Comparison of ENCODE assay signal across 29 cellular contexts in the genomic region with DNA sequence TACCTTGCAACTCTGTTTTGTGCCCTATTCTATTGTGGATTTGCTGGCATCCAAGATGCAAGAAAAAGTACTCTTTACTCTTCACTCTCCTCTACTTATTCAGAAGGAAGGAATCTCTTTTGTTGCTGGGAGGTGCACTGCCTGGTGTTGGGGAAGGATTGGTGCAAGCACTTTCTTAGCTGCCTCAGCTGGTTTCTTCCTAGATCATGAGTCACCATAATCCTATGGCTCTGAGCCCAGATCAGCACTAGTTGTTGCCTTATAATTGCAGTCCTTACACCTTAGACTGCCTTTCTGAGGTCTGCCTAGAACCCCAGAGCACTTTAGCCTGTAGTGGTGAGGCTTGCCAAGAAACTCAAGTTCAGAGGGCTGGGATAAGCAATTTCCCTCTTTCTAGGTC. TPM values are rescaled to one million over a fixed set of nuclear protein-coding genes. Genes with fewer than 3 reads are reported as not detected.
DNase-seq lines count a peak whose midpoint lies in the region; ATAC-seq and TF ChIP-seq lines count a peak whose summit lies in the region.
"Had no signal": no experiment of that assay in that cellular context is flagged by ENCODE, and none has a peak within 500 bp of the region (broad histone marks: within the 10 kb centered on the region; RNA-seq: fewer than 3 reads in every experiment).

No MANE protein-coding gene starts in this region.

- intact Hi-C loops in posterior vena cava (cut with DNase I) = no loop called here

- DNase-seq in ELR (ENCODE audit: low read depth) (peak; percentile 1), NCI-H460 (ENCODE audit: extremely low read depth, low read depth) (peak; percentile 3), cardiac fibroblast (ENCODE audit: low read depth in 2 of 2) (peak; percentile 37 to 52), iris pigment epithelial cell (ENCODE audit: low read depth) (peak; percentile 74), NCI-H1417 (lab: John Stamatoyannopoulos, UW) (no peak), posterior vena cava (ENCODE audit: low spot score) (no peak), HuH-7.5 (ENCODE audit: low spot score) (no peak)
- DNase-seq: activated CD8-positive, alpha-beta memory T cell treated with anti-CD3 and anti-CD28 coated beads, Interleukin-2, amount 50 U/mL, for 48 hours; activated effector memory CD4-positive, alpha-beta T cell treated with anti-CD3 and anti-CD28 coated beads, Interleukin-2, amount 50 U/mL, for 16 hours; CD4-positive, alpha-beta T cell; dorsolateral prefrontal cortex; erythroblast; left ventricle myocardium inferior; NCI-H1105 treated with DMSO at 0.1 percent for 48 hours; NCI-H2107; NCI-H526; SIG-M5; stimulated activated CD4-positive, alpha-beta T cell treated with anti-CD3 and anti-CD28 coated beads, Interleukin-2, amount 100 ng/mL, for 48 hours; stimulated activated naive CD8-positive, alpha-beta T cell treated with anti-CD3 and anti-CD28 coated beads, Interleukin-15, Interleukin-2, amounts not matched to agents 100 U/mL and 50 U/mL, for 24 hours; T-cell; thyroid gland had no signal

- H3K4me3 ChIP-seq in cardiac fibroblast (replicated peaks in 1 of 2; ENCODE audit: low read depth in 2 of 2, low read length in 2 of 2) = no peak overlapping the region
- H3K4me3 ChIP-seq: dorsolateral prefrontal cortex, left ventricle myocardium inferior, smooth muscle cell, thyroid gland had no signal

- TF ChIP-seq CTCF in cardiac fibroblast (IDR thresholded peaks at IDR 0.05; ENCODE audit: low read depth, low read length) = no peak

- no peak for ATAC-seq in GM19328 (IDR thresholded peaks at IDR 0.05; ENCODE audit: unreplicated experiment)
- ATAC-seq: stimulated activated naive CD8-positive, alpha-beta T cell treated with anti-CD3 and anti-CD28 coated beads, Interleukin-15, Interleukin-2, amounts not matched to agents 100 U/mL and 50 U/mL, for 24 hours; T-cell had no signal

RNA-seq across cellular contexts. Expression of a gene that starts 37.0 kb away (rescaled TPM):
- total RNA-seq in NCI-H460 (2014; rRNA removed; shearing (Covaris generic)) = not detected in 2 replicates
- polyA plus RNA-seq in NCI-H460 (2014; cell fraction: nucleus; rRNA removed) = not detected in 2 replicates
- not detected for total RNA-seq in posterior vena cava
- total RNA-seq: cardiac septum; CD4-positive, alpha-beta T cell; dorsolateral prefrontal cortex; H1; left ventricle myocardium inferior; mononuclear cell; neural crest cell; progenitor cell of endocrine pancreas; smooth muscle cell; T-cell; thyroid gland had no signal
- polyA plus RNA-seq: AG04450, H1, smooth muscle cell had no signal

Comparison
In these comparisons a context has a peak if more than half of its experiments do, and no peak if none do; other contexts are left out.
1. DNase-seq: peak in ELR (single experiment), NCI-H460 (single experiment), cardiac fibroblast (2 of 2) and iris pigment epithelial cell (single experiment); none in NCI-H1417 (0 of 3), posterior vena cava (single experiment) and HuH-7.5 (single experiment).